In the genomic region with DNA sequence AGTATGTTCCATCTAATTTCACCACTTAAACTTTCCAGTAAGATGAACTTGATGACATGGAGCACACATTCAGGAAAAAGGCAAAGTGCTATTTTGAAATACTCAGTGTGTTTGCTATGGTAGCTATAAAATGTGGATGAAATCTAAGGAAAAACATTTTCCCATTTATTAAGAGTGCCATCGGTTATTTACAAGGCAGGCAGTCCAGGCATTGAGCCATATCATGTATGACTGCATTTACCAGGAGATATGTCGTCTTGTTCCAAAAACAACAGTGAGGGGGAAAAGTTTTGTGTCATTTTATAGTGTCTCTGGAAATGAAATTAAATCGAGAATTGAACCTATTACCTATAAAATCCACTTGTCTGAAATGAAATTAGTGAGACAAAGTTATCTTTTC, we compare ENCODE assay signal across 1 cellular context.
TF ChIP-seq lines count a peak whose summit lies in the region.

No MANE protein-coding gene starts in this region.

TF ChIP-seq in HEK293, 187 proteins besides CTCF, POLR2A, EP300 and RAD21 (continued from another document):
- TF ChIP-seq, protein P1, sequence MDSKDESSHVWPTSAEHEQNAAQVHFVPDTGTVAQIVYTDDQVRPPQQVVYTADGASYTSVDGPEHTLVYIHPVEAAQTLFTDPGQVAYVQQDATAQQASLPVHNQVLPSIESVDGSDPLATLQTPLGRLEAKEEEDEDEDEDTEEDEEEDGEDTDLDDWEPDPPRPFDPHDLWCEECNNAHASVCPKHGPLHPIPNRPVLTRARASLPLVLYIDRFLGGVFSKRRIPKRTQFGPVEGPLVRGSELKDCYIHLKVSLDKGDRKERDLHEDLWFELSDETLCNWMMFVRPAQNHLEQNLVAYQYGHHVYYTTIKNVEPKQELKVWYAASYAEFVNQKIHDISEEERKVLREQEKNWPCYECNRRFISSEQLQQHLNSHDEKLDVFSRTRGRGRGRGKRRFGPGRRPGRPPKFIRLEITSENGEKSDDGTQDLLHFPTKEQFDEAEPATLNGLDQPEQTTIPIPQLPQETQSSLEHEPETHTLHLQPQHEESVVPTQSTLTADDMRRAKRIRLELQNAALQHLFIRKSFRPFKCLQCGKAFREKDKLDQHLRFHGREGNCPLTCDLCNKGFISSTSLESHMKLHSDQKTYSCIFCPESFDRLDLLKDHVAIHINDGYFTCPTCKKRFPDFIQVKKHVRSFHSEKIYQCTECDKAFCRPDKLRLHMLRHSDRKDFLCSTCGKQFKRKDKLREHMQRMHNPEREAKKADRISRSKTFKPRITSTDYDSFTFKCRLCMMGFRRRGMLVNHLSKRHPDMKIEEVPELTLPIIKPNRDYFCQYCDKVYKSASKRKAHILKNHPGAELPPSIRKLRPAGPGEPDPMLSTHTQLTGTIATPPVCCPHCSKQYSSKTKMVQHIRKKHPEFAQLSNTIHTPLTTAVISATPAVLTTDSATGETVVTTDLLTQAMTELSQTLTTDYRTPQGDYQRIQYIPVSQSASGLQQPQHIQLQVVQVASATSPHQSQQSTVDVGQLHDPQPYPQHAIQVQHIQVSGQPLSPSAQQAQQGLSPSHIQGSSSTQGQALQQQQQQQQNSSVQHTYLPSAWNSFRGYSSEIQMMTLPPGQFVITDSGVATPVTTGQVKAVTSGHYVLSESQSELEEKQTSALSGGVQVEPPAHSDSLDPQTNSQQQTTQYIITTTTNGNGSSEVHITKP (tag by site-specific recombination; IDR thresholded peaks at IDR 0.05) = 0 out of 2 replicates have a peak, but pooled peaks have one; percentile 45
- no peak for TF ChIP-seq KLF9 (tag by site-specific recombination; IDR thresholded peaks at IDR 0.05; ENCODE audit: low read depth)
